Comparison of ENCODE assay signal across 1 cellular context in genomic region chr13:33381906-33382305, GRCh38.
TF ChIP-seq lines count a peak whose summit lies in the region.

No MANE protein-coding gene starts in this region.

TF ChIP-seq in WTC11, 78 proteins besides CTCF, POLR2A, EP300 and RAD21 (continued from another document):
- TF ChIP-seq ZSCAN18 (CRISPR knock-in tag; IDR thresholded peaks at IDR 0.05) (no peak), TCF7 (CRISPR knock-in tag; IDR thresholded peaks at IDR 0.05; ENCODE audit: low read depth) (no peak), ZNF232 (CRISPR knock-in tag; IDR thresholded peaks at IDR 0.05) (no peak)
- TF ChIP-seq, protein P1, sequence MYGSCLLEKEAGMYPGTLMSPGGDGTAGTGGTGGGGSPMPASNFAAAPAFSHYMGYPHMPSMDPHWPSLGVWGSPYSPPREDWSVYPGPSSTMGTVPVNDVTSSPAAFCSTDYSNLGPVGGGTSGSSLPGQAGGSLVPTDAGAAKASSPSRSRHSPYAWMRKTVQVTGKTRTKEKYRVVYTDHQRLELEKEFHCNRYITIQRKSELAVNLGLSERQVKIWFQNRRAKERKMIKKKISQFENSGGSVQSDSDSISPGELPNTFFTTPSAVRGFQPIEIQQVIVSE (CRISPR knock-in tag; IDR thresholded peaks at IDR 0.05; ENCODE audit: borderline replicate concordance): no peak
- TF ChIP-seq, protein P2, sequence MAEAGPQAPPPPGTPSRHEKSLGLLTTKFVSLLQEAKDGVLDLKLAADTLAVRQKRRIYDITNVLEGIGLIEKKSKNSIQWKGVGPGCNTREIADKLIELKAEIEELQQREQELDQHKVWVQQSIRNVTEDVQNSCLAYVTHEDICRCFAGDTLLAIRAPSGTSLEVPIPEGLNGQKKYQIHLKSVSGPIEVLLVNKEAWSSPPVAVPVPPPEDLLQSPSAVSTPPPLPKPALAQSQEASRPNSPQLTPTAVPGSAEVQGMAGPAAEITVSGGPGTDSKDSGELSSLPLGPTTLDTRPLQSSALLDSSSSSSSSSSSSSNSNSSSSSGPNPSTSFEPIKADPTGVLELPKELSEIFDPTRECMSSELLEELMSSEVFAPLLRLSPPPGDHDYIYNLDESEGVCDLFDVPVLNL (CRISPR knock-in tag; IDR thresholded peaks at IDR 0.05; ENCODE audit: borderline replicate concordance, low read depth): no peak
- TF ChIP-seq, protein P3, sequence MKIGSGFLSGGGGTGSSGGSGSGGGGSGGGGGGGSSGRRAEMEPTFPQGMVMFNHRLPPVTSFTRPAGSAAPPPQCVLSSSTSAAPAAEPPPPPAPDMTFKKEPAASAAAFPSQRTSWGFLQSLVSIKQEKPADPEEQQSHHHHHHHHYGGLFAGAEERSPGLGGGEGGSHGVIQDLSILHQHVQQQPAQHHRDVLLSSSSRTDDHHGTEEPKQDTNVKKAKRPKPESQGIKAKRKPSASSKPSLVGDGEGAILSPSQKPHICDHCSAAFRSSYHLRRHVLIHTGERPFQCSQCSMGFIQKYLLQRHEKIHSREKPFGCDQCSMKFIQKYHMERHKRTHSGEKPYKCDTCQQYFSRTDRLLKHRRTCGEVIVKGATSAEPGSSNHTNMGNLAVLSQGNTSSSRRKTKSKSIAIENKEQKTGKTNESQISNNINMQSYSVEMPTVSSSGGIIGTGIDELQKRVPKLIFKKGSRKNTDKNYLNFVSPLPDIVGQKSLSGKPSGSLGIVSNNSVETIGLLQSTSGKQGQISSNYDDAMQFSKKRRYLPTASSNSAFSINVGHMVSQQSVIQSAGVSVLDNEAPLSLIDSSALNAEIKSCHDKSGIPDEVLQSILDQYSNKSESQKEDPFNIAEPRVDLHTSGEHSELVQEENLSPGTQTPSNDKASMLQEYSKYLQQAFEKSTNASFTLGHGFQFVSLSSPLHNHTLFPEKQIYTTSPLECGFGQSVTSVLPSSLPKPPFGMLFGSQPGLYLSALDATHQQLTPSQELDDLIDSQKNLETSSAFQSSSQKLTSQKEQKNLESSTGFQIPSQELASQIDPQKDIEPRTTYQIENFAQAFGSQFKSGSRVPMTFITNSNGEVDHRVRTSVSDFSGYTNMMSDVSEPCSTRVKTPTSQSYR (CRISPR knock-in tag; IDR thresholded peaks at IDR 0.05): no peak
